1 cellular context compared by ENCODE assay signal in genomic region chr14:53181463-53182081, GRCh38.
TF ChIP-seq lines count a peak whose summit lies in the region.

No MANE protein-coding gene starts in this region.

TF ChIP-seq in GM12878, 131 proteins besides CTCF, POLR2A, EP300 and RAD21 (continued from another document):
- TF ChIP-seq FOXM1 (IDR thresholded peaks at IDR 0.05; ENCODE audit: low read depth, low read length) (peak; percentile 71; the same call in 1 of the 2 replicates), BCL3 (IDR thresholded peaks at IDR 0.05; ENCODE audit: borderline replicate concordance, insufficient read depth, low read depth, low read length, poor library complexity, severe bottlenecking) (peak; percentile 25), BCL11A (IDR thresholded peaks at IDR 0.05; ENCODE audit: low read depth, low read length) (0 out of 2 replicates have a peak, but pooled peaks have one; percentile 17), PKNOX1 (IDR thresholded peaks at IDR 0.05) (peak; percentile 55; the same call in 1 of the 2 replicates), NFIC (IDR thresholded peaks at IDR 0.05; ENCODE audit: low read depth, low read length) (peak; percentile 65; the same call in 1 of the 2 replicates), CREB1 (IDR thresholded peaks at IDR 0.05; ENCODE audit: low read depth) (0 out of 2 replicates have a peak, but pooled peaks have one; percentile 21), ATF2 (IDR thresholded peaks at IDR 0.05; ENCODE audit: low read length) (0 out of 2 replicates have a peak, but pooled peaks have one; percentile 36), CREM (IDR thresholded peaks at IDR 0.05; ENCODE audit: low read depth) (peak; percentile 65; the same call in 1 of the 2 replicates), ETV6 (conservative IDR thresholded peaks at IDR 0.05 in 1 of 2, IDR thresholded peaks at IDR 0.05 in 1 of 2; ENCODE audit: borderline replicate concordance in 1 of 2, low read depth in 1 of 2) (peak in 1 of 2 experiments; percentile 35; a peak in 1 of 4 replicates), JUNB (IDR thresholded peaks at IDR 0.05) (peak; percentile 89), GABPA (IDR thresholded peaks at IDR 0.05; ENCODE audit: low read depth) (0 out of 2 replicates have a peak, but pooled peaks have one; percentile 30), PML (IDR thresholded peaks at IDR 0.05; ENCODE audit: low read length) (0 out of 2 replicates have a peak, but pooled peaks have one; percentile 6), EED (IDR thresholded peaks at IDR 0.05; ENCODE audit: low read depth) (peak; percentile 57; the same call in 1 of the 2 replicates), ZBED1 (IDR thresholded peaks at IDR 0.05; ENCODE audit: borderline replicate concordance) (peak; percentile 47; the same call in 1 of the 2 replicates)
